ENCODE assay signal across 13 cellular contexts in the genomic region with DNA sequence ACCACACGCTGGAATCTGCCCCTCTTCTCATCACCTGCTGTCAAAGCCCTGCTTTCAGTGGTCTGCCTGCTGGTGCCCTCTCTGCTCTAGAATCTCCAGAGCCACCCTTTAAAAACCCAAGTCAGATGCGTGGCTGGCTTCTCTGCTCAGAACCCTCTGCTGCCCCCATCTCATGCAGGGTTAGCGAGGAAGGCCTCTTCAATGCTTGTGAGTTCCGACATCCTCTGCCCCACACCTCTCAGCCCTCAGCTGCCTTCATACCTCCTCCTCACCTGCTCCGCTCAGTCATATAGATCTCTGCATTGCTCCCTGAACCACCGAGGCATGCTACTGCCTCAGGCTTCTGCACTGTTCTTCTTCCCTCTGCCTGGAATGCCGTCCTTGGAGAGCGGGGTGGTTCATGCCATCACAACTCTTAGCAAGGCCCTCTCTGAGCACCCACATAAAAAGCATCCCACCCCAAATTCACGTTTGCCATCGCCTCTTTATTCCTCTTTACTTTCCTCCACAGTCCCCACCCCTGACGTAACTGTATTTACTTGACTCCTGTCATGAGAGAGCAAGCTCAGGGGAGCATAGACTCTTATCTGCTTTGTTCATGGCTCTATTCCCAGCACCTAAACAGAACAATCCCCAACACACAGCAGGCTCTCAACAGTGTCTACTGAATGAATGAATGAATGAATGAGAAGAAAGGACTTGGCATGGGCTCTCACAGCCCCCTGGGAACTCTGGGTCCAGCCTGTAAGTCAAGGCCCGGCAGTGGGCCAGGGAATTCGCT. TPM values are rescaled to one million over a fixed set of nuclear protein-coding genes. Genes with fewer than 3 reads are reported as not detected.
DNase-seq lines count a peak whose midpoint lies in the region; ATAC-seq and TF ChIP-seq lines count a peak whose summit lies in the region.
"Had no signal": no experiment of that assay in that cellular context is flagged by ENCODE, and none has a peak within 500 bp of the region (broad histone marks: within the 10 kb centered on the region; RNA-seq: fewer than 3 reads in every experiment).

No MANE protein-coding gene starts in this region.

- no peak overlapping the region for H2BK120ac ChIP-seq in H9 (ENCODE audit: low read depth, low read length, poor library complexity, severe bottlenecking)

- H3K14ac ChIP-seq in H9 (ENCODE audit: insufficient read depth, low read length), result no peak overlapping the region

- WGBS in H9 (ENCODE audit: extremely low coverage, insufficient read length, low lambda C conversion rate), result no CpG with 5 or more reads among the region's 13 CpGs
- WGBS in smooth muscle cell (ENCODE audit: low lambda C conversion rate), result 81% methylated on average over 11 of the region's 13 CpGs

- H3K4me1 ChIP-seq in H9 (ENCODE audit: insufficient read depth, low read length) (peaks cover 13% of the 10 kb centered on the region; the same call in 1 of the 2 replicates), smooth muscle cell (ENCODE audit: low read depth) (peaks cover 46% of the 10 kb centered on the region)

- no peak overlapping the region for H3K18ac ChIP-seq in H9 (ENCODE audit: insufficient read length, low read depth, low read length)

- peak overlapping the region; percentile 32 to 56 (median 37); a peak in 4 of 7 replicates for H3K27ac Mint-ChIP-seq in H9
- H3K27ac Mint-ChIP-seq in activated T-cell treated with anti-CD3 and anti-CD28 coated beads, Interleukin-2, amount 50 U/mL, for 24 hours, result no peak overlapping the region

- H2BK20ac ChIP-seq in H9 (ENCODE audit: low read depth, low read length, poor library complexity, severe bottlenecking), result no peak overlapping the region

- H2AFZ ChIP-seq in H9 (ENCODE audit: low read length) (no peak overlapping the region), smooth muscle cell (ENCODE audit: low read depth) (no peak overlapping the region)

- no peak overlapping the region for H3K23ac ChIP-seq in H9 (ENCODE audit: insufficient read length, low read depth, low read length)

- no peaks in the 10 kb centered on the region for H3K79me1 ChIP-seq in H9 (ENCODE audit: insufficient read depth, low read depth, low read length, poor library complexity, severe bottlenecking)

- H3K27me3 ChIP-seq in H9 (ENCODE audit: insufficient read depth, low read length) (no peaks in the 10 kb centered on the region), smooth muscle cell (ENCODE audit: low read depth) (no peaks in the 10 kb centered on the region)
- H3K27me3 ChIP-seq: cardiac muscle cell had no signal

- peaks cover 0 to 6% (median 0%) of the 10 kb centered on the region in 3 experiments; a peak in 3 of 7 replicates for H3K36me3 Mint-ChIP-seq in H9 (ENCODE audit: insufficient read depth in 1 of 3, low read depth in 3 of 3)
- no peaks in the 10 kb centered on the region for H3K36me3 Mint-ChIP-seq in activated T-cell treated with anti-CD3 and anti-CD28 coated beads, Interleukin-2, amount 50 U/mL, for 24 hours (ENCODE audit: low read depth)

- H4K5ac ChIP-seq in H9 (ENCODE audit: insufficient read length, low read depth, low read length), result no peak overlapping the region

- H3K27ac ChIP-seq in H9 (ENCODE audit: insufficient read length, low read depth, low read length) (no peak overlapping the region), smooth muscle cell (ENCODE audit: low read depth) (peak overlapping the region; percentile 72)
- H3K27ac ChIP-seq: cardiac muscle cell had no signal

- TF ChIP-seq CTCF in H9 (conservative IDR thresholded peaks at IDR 0.05) (0 out of 3 replicates have a peak, but pooled peaks have one; percentile 21), smooth muscle cell (IDR thresholded peaks at IDR 0.05; ENCODE audit: borderline replicate concordance, insufficient read depth, poor library complexity, severe bottlenecking) (no peak)

- ATAC-seq in left lobe of liver (peak; percentile 76), HG02759 (IDR thresholded peaks at IDR 0.05; ENCODE audit: unreplicated experiment) (no peak), HG02852 (IDR thresholded peaks at IDR 0.05; ENCODE audit: unreplicated experiment) (no peak)

- peaks cover 54 to 63% of the 10 kb centered on the region in 2 experiments for H3K4me1 Mint-ChIP-seq in H9
- no peaks in the 10 kb centered on the region for H3K4me1 Mint-ChIP-seq in activated T-cell treated with anti-CD3 and anti-CD28 coated beads, Interleukin-2, amount 50 U/mL, for 24 hours (ENCODE audit: low read depth)

- no peak overlapping the region for H3K56ac ChIP-seq in H9 (ENCODE audit: insufficient read length, low read depth, low read length)

- peaks cover 20% of the 10 kb centered on the region for H3F3A ChIP-seq in smooth muscle cell (ENCODE audit: low read depth)

- no peak overlapping the region for H2BK5ac ChIP-seq in H9 (ENCODE audit: insufficient read length, low read length)

- no peak overlapping the region for H3K4ac ChIP-seq in H9 (ENCODE audit: low read depth, low read length)

- no peaks in the 10 kb centered on the region for H4K20me1 ChIP-seq in H9 (ENCODE audit: control insufficient read depth, insufficient read depth, insufficient read length)
- peaks cover 95% of the 10 kb centered on the region for H4K20me1 ChIP-seq in smooth muscle cell (ENCODE audit: low read depth)

- H3K79me2 ChIP-seq in H9 (ENCODE audit: insufficient read depth, low read length), result peaks cover 2% of the 10 kb centered on the region; the same call in 1 of the 2 replicates
- peaks cover 85% of the 10 kb centered on the region for H3K79me2 ChIP-seq in smooth muscle cell (ENCODE audit: low read depth)

- H3K4me3 Mint-ChIP-seq in H9, result no peak overlapping the region
- no peak overlapping the region for H3K4me3 Mint-ChIP-seq in activated T-cell treated with anti-CD3 and anti-CD28 coated beads, Interleukin-2, amount 50 U/mL, for 24 hours

- no peaks in the 10 kb centered on the region for H3K36me3 ChIP-seq in smooth muscle cell (ENCODE audit: low read depth)
- H3K36me3 ChIP-seq: cardiac muscle cell had no signal

- H3K27me3 Mint-ChIP-seq in H9 (ENCODE audit: low read depth), result no peaks in the 10 kb centered on the region; the same call in 1 of the 2 replicates
- H3K27me3 Mint-ChIP-seq in activated T-cell treated with anti-CD3 and anti-CD28 coated beads, Interleukin-2, amount 50 U/mL, for 24 hours, result no peaks in the 10 kb centered on the region

- H2BK12ac ChIP-seq in H9 (ENCODE audit: insufficient read length, low read depth, low read length), result no peak overlapping the region

- no peak overlapping the region for H4K8ac ChIP-seq in H9 (replicated peaks; ENCODE audit: insufficient read length, low read depth, low read length)

- no peak overlapping the region for H2AK5ac ChIP-seq in H9 (ENCODE audit: insufficient read length, low read length)

- H3K9me3 ChIP-seq in H9 (ENCODE audit: control insufficient read depth, low read depth, low read length) (no peaks in the 10 kb centered on the region), smooth muscle cell (replicated peaks; ENCODE audit: low read depth) (no peaks in the 10 kb centered on the region)

- H3K4me3 ChIP-seq in smooth muscle cell, result no peak overlapping the region
- H3K4me3 ChIP-seq: cardiac muscle cell had no signal

- H3K23me2 ChIP-seq in H9 (ENCODE audit: insufficient read length, low read depth, low read length, poor library complexity, severe bottlenecking), result no peaks in the 10 kb centered on the region

- H3T11ph ChIP-seq in H9 (ENCODE audit: low read length), result no peak overlapping the region

- H3K9ac ChIP-seq in H9 (ENCODE audit: extremely low read depth, insufficient read length, low read length) (no peak overlapping the region), smooth muscle cell (ENCODE audit: low read depth) (peak overlapping the region; percentile 39)

- no peak overlapping the region for H4K91ac ChIP-seq in H9 (ENCODE audit: insufficient read length, low read depth, low read length)

- DNase-seq in H9 (no peak), dermis blood vessel endothelial cell (peak; percentile 10), left lobe of liver (ENCODE audit: low spot score) (no peak), smooth muscle cell (lab: John Stamatoyannopoulos, UW; ENCODE audit: unreplicated experiment) (no peak), occipital lobe (lab: John Stamatoyannopoulos, UW) (no peak)
- DNase-seq in activated T-cell treated with anti-CD3 and anti-CD28 coated beads, Interleukin-2, amount 50 U/mL, for 24 hours, result no peak
- DNase-seq: activated gamma-delta T cell treated with Interleukin-2 at 50 U/mL for 16 hours, hypothalamus, mammary epithelial cell, SHP77 had no signal

- no peaks in the 10 kb centered on the region for H3K9me3 Mint-ChIP-seq in H9
- no peaks in the 10 kb centered on the region for H3K9me3 Mint-ChIP-seq in activated T-cell treated with anti-CD3 and anti-CD28 coated beads, Interleukin-2, amount 50 U/mL, for 24 hours

- H3K4me2 ChIP-seq in H9 (ENCODE audit: insufficient read depth, insufficient read length, low read length), result no peak overlapping the region
- H3K4me2 ChIP-seq in smooth muscle cell, result peak overlapping the region; percentile 60

- H2BK15ac ChIP-seq in H9 (ENCODE audit: low read depth, low read length), result no peak overlapping the region

RNA-seq across cellular contexts. Expression of gene SHB, which starts 10.4 kb away (rescaled TPM):
- total RNA-seq in H9 (2021) (13.8 and 14.6 TPM in 2 replicates), dermis blood vessel endothelial cell (32.8 and 33.4 TPM in 2 replicates), left lobe of liver (14.1 TPM), smooth muscle cell (14.3 and 16.4 TPM in 2 replicates), occipital lobe (14.2 TPM)
- polyA plus RNA-seq in smooth muscle cell, result 32.4 and 35.0 TPM in 2 replicates
